Comparison of ENCODE assay signal across 20 cellular contexts in the genomic region with DNA sequence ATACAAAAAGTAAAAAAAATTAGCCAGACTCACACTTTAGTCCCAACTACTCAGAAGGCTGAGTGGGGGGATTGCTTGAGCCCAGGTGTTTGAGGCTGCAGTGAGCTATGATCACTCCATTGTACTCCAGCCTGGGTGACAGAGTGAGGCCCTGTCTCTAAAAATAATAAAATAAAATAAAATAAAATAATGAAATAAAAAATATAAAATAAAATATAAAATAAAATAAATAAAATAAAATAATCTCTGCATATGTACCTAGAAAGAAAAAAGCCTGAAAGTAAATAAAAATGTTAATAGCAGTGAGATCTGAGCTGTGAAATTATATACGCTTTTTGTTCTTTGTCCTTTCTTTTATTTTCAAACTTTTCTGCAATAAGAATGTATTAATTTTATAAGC. TPM values are rescaled to one million over a fixed set of nuclear protein-coding genes. Genes with fewer than 3 reads are reported as not detected.
DNase-seq lines count a peak whose midpoint lies in the region; ATAC-seq, FAIRE-seq and TF ChIP-seq lines count a peak whose summit lies in the region.
"Had no signal": no experiment of that assay in that cellular context is flagged by ENCODE, and none has a peak within 500 bp of the region (broad histone marks: within the 10 kb centered on the region; RNA-seq: fewer than 3 reads in every experiment).

No MANE protein-coding gene starts in this region.

- H3K4me3 ChIP-seq in left ventricle myocardium inferior (no peak overlapping the region), thyroid gland (replicated peaks in 1 of 3) (no peak overlapping the region)
- H3K4me3 ChIP-seq: A549; BLaER1 treated with 17β-estradiol and CSF1 and Interleukin-3, amounts not matched to agents 10 nM and 100 nM had no signal

- no peaks in the 10 kb centered on the region for H3K9me3 ChIP-seq in T-helper 17 cell (ENCODE audit: control insufficient read depth, low read length, poor library complexity, severe bottlenecking)
- no peaks in the 10 kb centered on the region for H3K9me3 ChIP-seq in left ventricle myocardium inferior (replicated peaks)
- H3K9me3 ChIP-seq in thyroid gland, result no peaks in the 10 kb centered on the region

- peak overlapping the region; percentile 43 for H3K27ac Mint-ChIP-seq in T-helper 17 cell
- H3K27ac Mint-ChIP-seq: CD4-positive, alpha-beta T cell; CD8-positive, alpha-beta T cell had no signal

- H3K4me1 ChIP-seq in left ventricle myocardium inferior (peaks cover 19% of the 10 kb centered on the region), thyroid gland (peaks cover 7 to 8% of the 10 kb centered on the region in 2 donors)

- 98% methylated on average over 1 of the region's 1 CpG for WGBS in thyroid gland, 2 donors

- H3K36me3 Mint-ChIP-seq in T-helper 17 cell (ENCODE audit: low read depth), result no peaks in the 10 kb centered on the region
- H3K36me3 Mint-ChIP-seq: CD8-positive, alpha-beta T cell had no signal

- H3K4me3 Mint-ChIP-seq in T-helper 17 cell, result no peak overlapping the region
- H3K4me3 Mint-ChIP-seq: CD4-positive, alpha-beta T cell; CD8-positive, alpha-beta T cell had no signal

- no peak for ATAC-seq in T-helper 17 cell
- ATAC-seq: A549; CD8-positive, alpha-beta T cell had no signal

- peaks cover 2% of the 10 kb centered on the region for H3K4me1 Mint-ChIP-seq in T-helper 17 cell

- peak; percentile 84 for FAIRE-seq in frontal cortex (lab: Jason Lieb, UNC)
- FAIRE-seq: A549, D721Med, G401.6, GM12891, GM19239 had no signal

- DNase-seq in T-helper 17 cell (no peak), frontal cortex (ENCODE audit: low spot score in 2 of 2) (no peak), left ventricle myocardium inferior (no peak), thyroid gland (no peak), dermis blood vessel endothelial cell (no peak)
- DNase-seq: 8988T; AML-193; Calu3; CD4-positive, alpha-beta T cell; CD8-positive, alpha-beta T cell; DMS79 treated with DMSO at 0.1 percent for 48 hours; GF-D8 had no signal

- intact Hi-C loops in left ventricle myocardium inferior (cut with micrococcal nuclease) (no loop called here), thyroid gland (cut with DNase I) (no loop called here)

- H3K27ac ChIP-seq in left ventricle myocardium inferior (replicated peaks) (no peak overlapping the region), thyroid gland (no peak overlapping the region)
- H3K27ac ChIP-seq: A549; BLaER1 treated with 17β-estradiol and CSF1 and Interleukin-3, amounts not matched to agents 10 nM and 100 nM; C4-2B had no signal

- no peaks in the 10 kb centered on the region for H3K36me3 ChIP-seq in left ventricle myocardium inferior
- H3K36me3 ChIP-seq in thyroid gland, result no peaks in the 10 kb centered on the region
- H3K36me3 ChIP-seq: BLaER1 treated with 17β-estradiol and CSF1 and Interleukin-3, amounts not matched to agents 10 nM and 100 nM had no signal

- H3K27me3 ChIP-seq in left ventricle myocardium inferior (ENCODE audit: low read depth), result no peaks in the 10 kb centered on the region
- H3K27me3 ChIP-seq in thyroid gland, result no peaks in the 10 kb centered on the region
- H3K27me3 ChIP-seq: BLaER1 treated with 17β-estradiol and CSF1 and Interleukin-3, amounts not matched to agents 10 nM and 100 nM had no signal

- TF ChIP-seq CTCF in left ventricle myocardium inferior (IDR thresholded peaks at IDR 0.05; ENCODE audit: borderline replicate concordance), result no peak
- TF ChIP-seq CTCF in thyroid gland (IDR thresholded peaks at IDR 0.05), result no peak

- H3K27me3 Mint-ChIP-seq in T-helper 17 cell, result peaks cover 8% of the 10 kb centered on the region
- H3K27me3 Mint-ChIP-seq: B cell; CD4-positive, alpha-beta T cell had no signal

- TF ChIP-seq POLR2A in thyroid gland (IDR thresholded peaks at IDR 0.05), result no peak

RNA-seq across cellular contexts. Expression of a gene that starts 17.1 kb away (rescaled TPM):
- total RNA-seq in T-helper 17 cell, result 1 to 10 TPM in 1 of 2 donors, under 1 TPM in 1; 0.73 to 3.0 TPM
- 10.2 TPM for total RNA-seq in frontal cortex
- 54.7 TPM for total RNA-seq in left ventricle myocardium inferior
- total RNA-seq in thyroid gland, result 10 to 100 TPM; 45.8 to 75.5 (median 54.3) TPM
- total RNA-seq in dermis blood vessel endothelial cell, result 87.3 and 169 TPM in 2 replicates

RNA-seq across cellular contexts. Expression of a gene that starts 23.5 kb away (rescaled TPM):
- total RNA-seq in T-helper 17 cell (10 to 100 TPM; 10.5 to 11.6 TPM), frontal cortex (5.7 TPM), left ventricle myocardium inferior (28.6 TPM), thyroid gland (10 to 100 TPM; 12.4 to 28.3 (median 24.4) TPM), dermis blood vessel endothelial cell (3.9 and 10.0 TPM in 2 replicates)
